8 cellular contexts compared by ENCODE assay signal in genomic region chr11:61392991-61393595, GRCh38. TPM values are rescaled to one million over a fixed set of nuclear protein-coding genes. Genes with fewer than 3 reads are reported as not detected.
DNase-seq lines count a peak whose midpoint lies in the region; ATAC-seq and TF ChIP-seq lines count a peak whose summit lies in the region.

No MANE protein-coding gene starts in this region.

- H3K9me3 ChIP-seq in HUES64 (ENCODE audit: insufficient read depth, low read depth, low read length) (no peaks in the 10 kb centered on the region), trophoblast cell (ENCODE audit: insufficient read depth, low read depth, low read length) (peaks cover 6% of the 10 kb centered on the region)

- no peak overlapping the region for H3K4ac ChIP-seq in trophoblast cell (ENCODE audit: low read depth, low read length)

- H3K4me1 ChIP-seq in HUES64 (ENCODE audit: insufficient read depth, low read length) (no peaks in the 10 kb centered on the region), trophoblast cell (ENCODE audit: control insufficient read depth in 1 of 2, insufficient read depth in 2 of 2, low read length in 2 of 2) (peaks cover 8% of the 10 kb centered on the region in 2 experiments)

- H3K27ac ChIP-seq in HUES64 (ENCODE audit: low read depth, low read length) (no peak overlapping the region; the same call in 1 of the 2 replicates), trophoblast cell (ENCODE audit: low read depth, low read length) (no peak overlapping the region)

- DNase-seq in NCI-H1694 treated with DMSO at 0.1 percent for 48 hours (lab: John Stamatoyannopoulos, UW): peak; percentile 6
- DNase-seq in NCI-H1694 (lab: John Stamatoyannopoulos, UW): no peak
- DNase-seq in activated T-cell treated with anti-CD3 and anti-CD28 coated beads, Interleukin-2, amount 50 U/mL, for 1 hour: peak; percentile 34
- DNase-seq in germinal center (ENCODE audit: low spot score): peak; percentile 42
- no peak for DNase-seq in trophoblast cell
- no peak for DNase-seq in H4 (ENCODE audit: low spot score)

- peak overlapping the region; percentile 96 for H3K18ac ChIP-seq in trophoblast cell (ENCODE audit: low read length)

- peak overlapping the region; percentile 81 for H3K14ac ChIP-seq in trophoblast cell (ENCODE audit: low read length)

- H4K8ac ChIP-seq in trophoblast cell (ENCODE audit: low read depth, low read length): peak overlapping the region; percentile 100

- TF ChIP-seq POLR2A in GM18505 (IDR thresholded peaks at IDR 0.05; ENCODE audit: borderline replicate concordance, extremely low read depth, insufficient read depth, insufficient read length): no peak

- H3K36me3 ChIP-seq in HUES64 (ENCODE audit: insufficient read depth, low read length) (peaks cover 27% of the 10 kb centered on the region), trophoblast cell (ENCODE audit: control insufficient read depth in 1 of 2, insufficient read depth in 2 of 2, low read length in 2 of 2) (peaks cover 11 to 12% of the 10 kb centered on the region in 2 experiments)

- H2BK5ac ChIP-seq in trophoblast cell (ENCODE audit: low read depth, low read length, poor library complexity): no peak overlapping the region

- H3K79me1 ChIP-seq in trophoblast cell (ENCODE audit: low read length): peaks cover 9% of the 10 kb centered on the region

- H3K27me3 ChIP-seq in HUES64 (ENCODE audit: insufficient read depth, low read length) (no peaks in the 10 kb centered on the region), trophoblast cell (ENCODE audit: insufficient read depth, low read length) (no peaks in the 10 kb centered on the region)

- no peak overlapping the region for H2BK12ac ChIP-seq in trophoblast cell (ENCODE audit: low read length)

- peak overlapping the region; percentile 96 for H4K91ac ChIP-seq in trophoblast cell (ENCODE audit: low read depth, low read length)

- H3K79me2 ChIP-seq in trophoblast cell (ENCODE audit: control insufficient read depth, insufficient read depth, low read length, poor library complexity): peaks cover 6% of the 10 kb centered on the region

- peak overlapping the region; percentile 99 for H2AFZ ChIP-seq in trophoblast cell (ENCODE audit: insufficient read depth, low read length, poor library complexity)

- peak overlapping the region; percentile 97 for H3K4me2 ChIP-seq in trophoblast cell (ENCODE audit: low read length)

- no peak overlapping the region for H4K12ac ChIP-seq in trophoblast cell (ENCODE audit: low read depth, low read length)

- no peak overlapping the region for H2AK5ac ChIP-seq in trophoblast cell (ENCODE audit: low read length)

- H3K4me3 ChIP-seq in HUES64 (ENCODE audit: low read length) (peak overlapping the region; percentile 80), trophoblast cell (ENCODE audit: low read depth, low read length) (peak overlapping the region; percentile 90)

- no peak for ATAC-seq in GM18505 (IDR thresholded peaks at IDR 0.05; ENCODE audit: unreplicated experiment)

- H3K9ac ChIP-seq in HUES64 (ENCODE audit: low read depth, low read length): peak overlapping the region; percentile 75
- H3K9ac ChIP-seq in trophoblast cell (ENCODE audit: low read length): peak overlapping the region; percentile 82

- H2BK120ac ChIP-seq in trophoblast cell (ENCODE audit: insufficient read depth, low read length, poor library complexity): peak overlapping the region; percentile 88

- H3K23ac ChIP-seq in trophoblast cell (ENCODE audit: low read length): no peak overlapping the region

- 11% methylated on average over 15 of the region's 15 CpGs for WGBS in HUES64
- WGBS in trophoblast cell (ENCODE audit: extremely low coverage, insufficient coverage, insufficient read length): no CpG with 5 or more reads among the region's 15 CpGs

RNA-seq across cellular contexts. Expression of gene TMEM216, which starts 0.7 kb away (rescaled TPM):
- 27.2 TPM for polyA plus RNA-seq in HUES64 (2013, experiment 1 of 2)
- polyA plus RNA-seq in HUES64 (2013, experiment 2 of 2): 29.4 TPM
- polyA plus RNA-seq in trophoblast cell (2013): 12.5 and 14.4 TPM in 2 replicates
- 0.08 TPM in 1 of 2 replicates, not detected in the other for total RNA-seq in H4 (2014; rRNA removed; shearing (Covaris generic))

RNA-seq across cellular contexts. Expression of gene TMEM138, which starts 30.9 kb away (rescaled TPM):
- 22.1 TPM for polyA plus RNA-seq in HUES64 (2013, experiment 1 of 2)
- polyA plus RNA-seq in HUES64 (2013, experiment 2 of 2): 32.1 TPM
- 45.9 and 49.0 TPM in 2 replicates for polyA plus RNA-seq in trophoblast cell (2013)
- 48.5 and 62.5 TPM in 2 replicates for total RNA-seq in H4 (2014; rRNA removed; shearing (Covaris generic))

RNA-seq across cellular contexts. Expression of gene CYB561A3, which starts 31.4 kb away (rescaled TPM):
- 14.9 TPM for polyA plus RNA-seq in HUES64 (2013, experiment 1 of 2)
- 12.7 TPM for polyA plus RNA-seq in HUES64 (2013, experiment 2 of 2)
- 17.9 and 19.0 TPM in 2 replicates for polyA plus RNA-seq in trophoblast cell (2013)
- 29.0 and 41.8 TPM in 2 replicates for total RNA-seq in H4 (2014; rRNA removed; shearing (Covaris generic))

RNA-seq across cellular contexts. Expression of gene CPSF7, which starts 36.7 kb away (rescaled TPM):
- 74.2 TPM for polyA plus RNA-seq in HUES64 (2013, experiment 1 of 2)
- 67.8 TPM for polyA plus RNA-seq in HUES64 (2013, experiment 2 of 2)
- polyA plus RNA-seq in trophoblast cell (2013): 92.9 and 93.6 TPM in 2 replicates
- 21.0 and 31.8 TPM in 2 replicates for total RNA-seq in H4 (2014; rRNA removed; shearing (Covaris generic))

RNA-seq across cellular contexts. Expression of gene SDHAF2, which starts 36.8 kb away (rescaled TPM):
- polyA plus RNA-seq in HUES64 (2013, experiment 1 of 2): 48.0 TPM
- polyA plus RNA-seq in HUES64 (2013, experiment 2 of 2): 47.7 TPM
- polyA plus RNA-seq in trophoblast cell (2013): 24.1 and 24.8 TPM in 2 replicates
- 56.5 and 67.8 TPM in 2 replicates for total RNA-seq in H4 (2014; rRNA removed; shearing (Covaris generic))

Comparison
In these comparisons a context has a peak if more than half of its experiments do, and no peak if none do; other contexts are left out.
1. DNase-seq: peak in NCI-H1694 treated with DMSO at 0.1 percent for 48 hours (single experiment), activated T-cell treated with anti-CD3 and anti-CD28 coated beads, Interleukin-2, amount 50 U/mL, for 1 hour (single experiment) and germinal center (single experiment); none in NCI-H1694 (single experiment), trophoblast cell (0 of 2) and H4 (single experiment).